In the genomic region with DNA sequence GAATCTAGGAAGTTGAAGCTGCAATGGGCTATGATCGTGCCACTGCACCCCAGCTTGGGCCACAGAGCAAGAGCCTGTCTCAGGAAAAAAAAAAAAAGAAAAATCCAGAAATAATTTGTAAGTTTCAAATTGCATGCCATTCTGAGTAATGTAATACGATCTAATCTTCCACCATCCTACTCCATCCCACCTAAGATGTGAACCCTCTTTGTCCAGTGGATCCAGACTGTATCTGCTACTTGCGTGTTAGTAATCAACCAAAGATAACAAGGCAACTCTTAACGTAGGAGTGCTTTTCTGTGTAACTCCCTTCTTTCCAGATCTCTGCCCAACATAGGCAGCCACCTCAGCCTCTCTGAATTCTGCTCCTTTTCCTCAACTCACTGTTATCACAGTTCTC, we compare ENCODE assay signal across 2 cellular contexts.
TF ChIP-seq lines count a peak whose summit lies in the region.

No MANE protein-coding gene starts in this region.

TF ChIP-seq in SK-N-SH treated with all-trans-retinoic acid at 6 μM for 48 hours, 23 proteins besides CTCF, POLR2A, EP300 and RAD21 (continued from another document):
- TF ChIP-seq, protein P1, sequence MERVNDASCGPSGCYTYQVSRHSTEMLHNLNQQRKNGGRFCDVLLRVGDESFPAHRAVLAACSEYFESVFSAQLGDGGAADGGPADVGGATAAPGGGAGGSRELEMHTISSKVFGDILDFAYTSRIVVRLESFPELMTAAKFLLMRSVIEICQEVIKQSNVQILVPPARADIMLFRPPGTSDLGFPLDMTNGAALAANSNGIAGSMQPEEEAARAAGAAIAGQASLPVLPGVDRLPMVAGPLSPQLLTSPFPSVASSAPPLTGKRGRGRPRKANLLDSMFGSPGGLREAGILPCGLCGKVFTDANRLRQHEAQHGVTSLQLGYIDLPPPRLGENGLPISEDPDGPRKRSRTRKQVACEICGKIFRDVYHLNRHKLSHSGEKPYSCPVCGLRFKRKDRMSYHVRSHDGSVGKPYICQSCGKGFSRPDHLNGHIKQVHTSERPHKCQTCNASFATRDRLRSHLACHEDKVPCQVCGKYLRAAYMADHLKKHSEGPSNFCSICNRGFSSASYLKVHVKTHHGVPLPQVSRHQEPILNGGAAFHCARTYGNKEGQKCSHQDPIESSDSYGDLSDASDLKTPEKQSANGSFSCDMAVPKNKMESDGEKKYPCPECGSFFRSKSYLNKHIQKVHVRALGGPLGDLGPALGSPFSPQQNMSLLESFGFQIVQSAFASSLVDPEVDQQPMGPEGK (CRISPR knock-in tag; IDR thresholded peaks at IDR 0.05; ENCODE audit: borderline replicate concordance): no peak
- TF ChIP-seq ZNF70 (CRISPR knock-in tag; IDR thresholded peaks at IDR 0.05) (no peak), GLIS3 (CRISPR knock-in tag; IDR thresholded peaks at IDR 0.05) (no peak), ZFP3 (CRISPR knock-in tag; IDR thresholded peaks at IDR 0.05) (no peak), RARB (CRISPR knock-in tag; IDR thresholded peaks at IDR 0.05) (no peak), CSDC2 (CRISPR knock-in tag; IDR thresholded peaks at IDR 0.05) (no peak), ESRRG (CRISPR knock-in tag; IDR thresholded peaks at IDR 0.05) (no peak), TOX (CRISPR knock-in tag; IDR thresholded peaks at IDR 0.05; ENCODE audit: borderline replicate concordance) (no peak), PPARA (CRISPR knock-in tag; IDR thresholded peaks at IDR 0.05; ENCODE audit: borderline replicate concordance) (no peak), SNAI2 (CRISPR knock-in tag; IDR thresholded peaks at IDR 0.05) (no peak)
- TF ChIP-seq, protein P2, sequence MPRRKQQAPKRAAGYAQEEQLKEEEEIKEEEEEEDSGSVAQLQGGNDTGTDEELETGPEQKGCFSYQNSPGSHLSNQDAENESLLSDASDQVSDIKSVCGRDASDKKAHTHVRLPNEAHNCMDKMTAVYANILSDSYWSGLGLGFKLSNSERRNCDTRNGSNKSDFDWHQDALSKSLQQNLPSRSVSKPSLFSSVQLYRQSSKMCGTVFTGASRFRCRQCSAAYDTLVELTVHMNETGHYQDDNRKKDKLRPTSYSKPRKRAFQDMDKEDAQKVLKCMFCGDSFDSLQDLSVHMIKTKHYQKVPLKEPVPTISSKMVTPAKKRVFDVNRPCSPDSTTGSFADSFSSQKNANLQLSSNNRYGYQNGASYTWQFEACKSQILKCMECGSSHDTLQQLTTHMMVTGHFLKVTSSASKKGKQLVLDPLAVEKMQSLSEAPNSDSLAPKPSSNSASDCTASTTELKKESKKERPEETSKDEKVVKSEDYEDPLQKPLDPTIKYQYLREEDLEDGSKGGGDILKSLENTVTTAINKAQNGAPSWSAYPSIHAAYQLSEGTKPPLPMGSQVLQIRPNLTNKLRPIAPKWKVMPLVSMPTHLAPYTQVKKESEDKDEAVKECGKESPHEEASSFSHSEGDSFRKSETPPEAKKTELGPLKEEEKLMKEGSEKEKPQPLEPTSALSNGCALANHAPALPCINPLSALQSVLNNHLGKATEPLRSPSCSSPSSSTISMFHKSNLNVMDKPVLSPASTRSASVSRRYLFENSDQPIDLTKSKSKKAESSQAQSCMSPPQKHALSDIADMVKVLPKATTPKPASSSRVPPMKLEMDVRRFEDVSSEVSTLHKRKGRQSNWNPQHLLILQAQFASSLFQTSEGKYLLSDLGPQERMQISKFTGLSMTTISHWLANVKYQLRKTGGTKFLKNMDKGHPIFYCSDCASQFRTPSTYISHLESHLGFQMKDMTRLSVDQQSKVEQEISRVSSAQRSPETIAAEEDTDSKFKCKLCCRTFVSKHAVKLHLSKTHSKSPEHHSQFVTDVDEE (CRISPR knock-in tag; IDR thresholded peaks at IDR 0.05): no peak
- TF ChIP-seq, protein P3, sequence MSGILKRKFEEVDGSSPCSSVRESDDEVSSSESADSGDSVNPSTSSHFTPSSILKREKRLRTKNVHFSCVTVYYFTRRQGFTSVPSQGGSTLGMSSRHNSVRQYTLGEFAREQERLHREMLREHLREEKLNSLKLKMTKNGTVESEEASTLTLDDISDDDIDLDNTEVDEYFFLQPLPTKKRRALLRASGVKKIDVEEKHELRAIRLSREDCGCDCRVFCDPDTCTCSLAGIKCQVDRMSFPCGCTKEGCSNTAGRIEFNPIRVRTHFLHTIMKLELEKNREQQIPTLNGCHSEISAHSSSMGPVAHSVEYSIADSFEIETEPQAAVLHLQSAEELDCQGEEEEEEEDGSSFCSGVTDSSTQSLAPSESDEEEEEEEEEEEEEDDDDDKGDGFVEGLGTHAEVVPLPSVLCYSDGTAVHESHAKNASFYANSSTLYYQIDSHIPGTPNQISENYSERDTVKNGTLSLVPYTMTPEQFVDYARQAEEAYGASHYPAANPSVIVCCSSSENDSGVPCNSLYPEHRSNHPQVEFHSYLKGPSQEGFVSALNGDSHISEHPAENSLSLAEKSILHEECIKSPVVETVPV (CRISPR knock-in tag; IDR thresholded peaks at IDR 0.05): no peak
- TF ChIP-seq, protein P4, sequence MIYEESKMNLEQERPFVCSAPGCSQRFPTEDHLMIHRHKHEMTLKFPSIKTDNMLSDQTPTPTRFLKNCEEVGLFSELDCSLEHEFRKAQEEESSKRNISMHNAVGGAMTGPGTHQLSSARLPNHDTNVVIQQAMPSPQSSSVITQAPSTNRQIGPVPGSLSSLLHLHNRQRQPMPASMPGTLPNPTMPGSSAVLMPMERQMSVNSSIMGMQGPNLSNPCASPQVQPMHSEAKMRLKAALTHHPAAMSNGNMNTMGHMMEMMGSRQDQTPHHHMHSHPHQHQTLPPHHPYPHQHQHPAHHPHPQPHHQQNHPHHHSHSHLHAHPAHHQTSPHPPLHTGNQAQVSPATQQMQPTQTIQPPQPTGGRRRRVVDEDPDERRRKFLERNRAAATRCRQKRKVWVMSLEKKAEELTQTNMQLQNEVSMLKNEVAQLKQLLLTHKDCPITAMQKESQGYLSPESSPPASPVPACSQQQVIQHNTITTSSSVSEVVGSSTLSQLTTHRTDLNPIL (CRISPR knock-in tag; IDR thresholded peaks at IDR 0.05; ENCODE audit: low read depth): no peak
TF ChIP-seq in SK-N-SH treated with all-trans-retinoic acid at 6 μM for 48 hours: peak in this region for 0.

TF ChIP-seq in SK-N-SH, 30 proteins besides CTCF, POLR2A, EP300 and RAD21 (continued from another document):
- no peak for TF ChIP-seq RXRA (IDR thresholded peaks at IDR 0.05; ENCODE audit: borderline replicate concordance, low read depth)
- TF ChIP-seq FOSL2 (IDR thresholded peaks at IDR 0.05; ENCODE audit: borderline replicate concordance, low read depth): no peak
- TF ChIP-seq CHD2 (IDR thresholded peaks at IDR 0.05; ENCODE audit: low read length, partially characterized antibody): no peak
- no peak for TF ChIP-seq MXI1 (IDR thresholded peaks at IDR 0.05; ENCODE audit: low read depth, low read length)
- no peak for TF ChIP-seq JUND (IDR thresholded peaks at IDR 0.05)
- TF ChIP-seq NRF1 (IDR thresholded peaks at IDR 0.05; ENCODE audit: low read depth, low read length): no peak
